8 cellular contexts compared by ENCODE assay signal in genomic region chr14:77040059-77040308, GRCh38. TPM values are rescaled to one million over a fixed set of nuclear protein-coding genes. Genes with fewer than 3 reads are reported as not detected.
DNase-seq lines count a peak whose midpoint lies in the region; ATAC-seq and TF ChIP-seq lines count a peak whose summit lies in the region.

No MANE protein-coding gene starts in this region.

- peak; percentile 50 for ATAC-seq in SK-N-SH treated with all-trans-retinoic acid at 6 μM for 48 hours
- peak in 6 of 8 donors; percentile 76 to 91 (median 79) for ATAC-seq in heart right ventricle
- peak; percentile 62 for ATAC-seq in stimulated activated naive CD8-positive, alpha-beta T cell treated with anti-CD3 and anti-CD28 coated beads, Interleukin-15, Interleukin-2, amounts not matched to agents 100 U/mL and 50 U/mL, for 24 hours

- peaks cover 48 to 94% (median 85%) of the 10 kb centered on the region in 9 donors for H3K4me1 ChIP-seq in heart right ventricle

- H3K4me3 ChIP-seq in GM06990 (replicated peaks; ENCODE audit: low read depth, low read length) (peak overlapping the region; percentile 47), HFF-Myc (replicated peaks; ENCODE audit: low read depth, low read length) (peak overlapping the region; percentile 24), heart right ventricle (peak overlapping the region in 9 of 10 donors; percentile 19 to 46 (median 40))

- peak overlapping the region; percentile 88 to 100 (median 96) for H3K27ac ChIP-seq in heart right ventricle

- no peaks in the 10 kb centered on the region for H3K9me3 ChIP-seq in heart right ventricle

- DNase-seq in GM06990 (ENCODE audit: extremely low read depth, insufficient read length) (no peak), HFF-Myc (ENCODE audit: extremely low read depth, low read depth) (no peak), heart right ventricle (no peak), NCI-H1105 (lab: John Stamatoyannopoulos, UW) (no peak), COLO829 (ENCODE audit: low spot score) (no peak), GDM1 (lab: John Stamatoyannopoulos, UW) (no peak)
- no peak for DNase-seq in stimulated activated naive CD8-positive, alpha-beta T cell treated with anti-CD3 and anti-CD28 coated beads, Interleukin-15, Interleukin-2, amounts not matched to agents 100 U/mL and 50 U/mL, for 24 hours

- H3K27me3 ChIP-seq in GM06990 (replicated peaks; ENCODE audit: control insufficient read depth, insufficient read depth, low read length) (no peaks in the 10 kb centered on the region), heart right ventricle (no peaks in the 10 kb centered on the region)

- WGBS in heart right ventricle, 2 donors: 0% methylated on average over 10 of the region's 10 CpGs

- H3K36me3 ChIP-seq in GM06990 (ENCODE audit: control insufficient read depth, insufficient read depth, low read length): no peaks in the 10 kb centered on the region
- no peaks in the 10 kb centered on the region for H3K36me3 ChIP-seq in heart right ventricle

- no peak for TF ChIP-seq CTCF in GM06990 (IDR thresholded peaks at IDR 0.05; ENCODE audit: insufficient read depth, low read length, poor library complexity, severe bottlenecking)
- no peak for TF ChIP-seq CTCF in HFF-Myc (IDR thresholded peaks at IDR 0.05; ENCODE audit: low read depth, low read length, missing control alignments)
- TF ChIP-seq CTCF in heart right ventricle (IDR thresholded peaks at IDR 0.05): no peak

- intact Hi-C loops in heart right ventricle (cut with DNase I): loop anchor here in 4 of 10 donors (1.0 to 5.0 kb wide), 2 partner anchors 12 to 83 kb away; partner anchors contain the start of gene IRF2BPL (in 1 of the 4)

TF ChIP-seq in SK-N-SH treated with all-trans-retinoic acid at 6 μM for 48 hours, 23 proteins besides CTCF, POLR2A, EP300 and RAD21:
- TF ChIP-seq BACH2 (CRISPR knock-in tag; IDR thresholded peaks at IDR 0.05; ENCODE audit: borderline replicate concordance) (no peak), GLIS3 (CRISPR knock-in tag; IDR thresholded peaks at IDR 0.05) (no peak), CREB5 (CRISPR knock-in tag; IDR thresholded peaks at IDR 0.05; ENCODE audit: low read depth) (no peak), ZNF565 (CRISPR knock-in tag; conservative IDR thresholded peaks at IDR 0.05; ENCODE audit: low read depth) (no peak), ZC3H10 (CRISPR knock-in tag; IDR thresholded peaks at IDR 0.05) (no peak), TCF4 (CRISPR knock-in tag; IDR thresholded peaks at IDR 0.05; ENCODE audit: borderline replicate concordance) (no peak), CSDC2 (CRISPR knock-in tag; IDR thresholded peaks at IDR 0.05) (no peak), ZNF8 (CRISPR knock-in tag; IDR thresholded peaks at IDR 0.05) (no peak), ARNTL (CRISPR knock-in tag; IDR thresholded peaks at IDR 0.05; ENCODE audit: borderline replicate concordance, low read depth) (no peak), ZFP3 (CRISPR knock-in tag; IDR thresholded peaks at IDR 0.05) (no peak), ZFP30 (CRISPR knock-in tag; IDR thresholded peaks at IDR 0.05) (no peak), TOX (CRISPR knock-in tag; IDR thresholded peaks at IDR 0.05; ENCODE audit: borderline replicate concordance) (no peak), PATZ1 (CRISPR knock-in tag; IDR thresholded peaks at IDR 0.05; ENCODE audit: borderline replicate concordance) (no peak), POU6F1 (CRISPR knock-in tag; IDR thresholded peaks at IDR 0.05; ENCODE audit: borderline replicate concordance, low read depth) (no peak), SNAI2 (CRISPR knock-in tag; IDR thresholded peaks at IDR 0.05) (no peak), ISL1 (CRISPR knock-in tag; IDR thresholded peaks at IDR 0.05) (no peak), ESRRG (CRISPR knock-in tag; IDR thresholded peaks at IDR 0.05) (no peak)

RNA-seq across cellular contexts. Expression of gene IRF2BPL, which starts 11.5 kb away (rescaled TPM):
- total RNA-seq in heart right ventricle: 10 to 100 TPM; 25.1 to 66.6 (median 36.4) TPM
- 10 to 100 TPM in 1 of 2 donors, 1 to 10 TPM in 1; 6.6 to 15.4 TPM for polyA plus RNA-seq in heart right ventricle

RNA-seq across cellular contexts. Expression of gene CIPC, which starts 58.1 kb away (rescaled TPM):
- total RNA-seq in heart right ventricle: 10 to 100 TPM; 51.4 to 93.8 (median 64.2) TPM
- polyA plus RNA-seq in heart right ventricle: 10 to 100 TPM in 1 of 2 donors, 1 to 10 TPM in 1; 9.4 to 11.6 TPM
